12 cellular contexts compared by ENCODE assay signal in the genomic region with DNA sequence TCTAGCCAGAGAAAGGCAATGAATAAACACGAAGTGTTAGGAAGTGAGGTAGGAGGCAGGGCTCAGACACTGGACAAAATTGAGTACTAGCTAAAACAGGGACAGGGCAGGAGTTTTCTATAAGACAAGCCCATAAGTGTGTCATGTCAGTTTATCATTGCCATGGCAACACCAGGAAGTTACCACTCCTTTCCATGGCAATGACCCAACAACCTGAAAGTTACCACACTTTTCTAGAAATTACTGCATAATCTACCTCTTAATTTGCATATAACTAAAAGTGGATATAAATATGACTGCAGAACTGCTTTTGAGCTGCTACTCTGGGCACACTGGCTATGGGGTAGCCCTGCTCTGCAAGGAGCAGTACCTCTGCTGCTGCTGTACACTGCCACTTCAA.
A peak's percentile ranks its signal among the peaks of the same experiment; 100 is the strongest.
DNase-seq lines count a peak whose midpoint lies in the region; ATAC-seq, FAIRE-seq and TF ChIP-seq lines count a peak whose summit lies in the region.
"Had no signal": no experiment of that assay in that cellular context is flagged by ENCODE, and none has a peak within 500 bp of the region (broad histone marks: within the 10 kb centered on the region; RNA-seq: fewer than 3 reads in every experiment).

No MANE protein-coding gene starts in this region.

- H3K27me3 Mint-ChIP-seq in astrocyte (ENCODE audit: low read depth, unreplicated experiment) = no peaks in the 10 kb centered on the region

- H3K9me3 Mint-ChIP-seq in astrocyte (ENCODE audit: unreplicated experiment) = no peaks in the 10 kb centered on the region

- H3K36me3 Mint-ChIP-seq in astrocyte (ENCODE audit: low read depth, unreplicated experiment) = no peaks in the 10 kb centered on the region

- ATAC-seq in GM18867 (IDR thresholded peaks at IDR 0.05; ENCODE audit: unreplicated experiment) = peak; percentile 95
- ATAC-seq in GM21526 (IDR thresholded peaks at IDR 0.05; ENCODE audit: low FRiP score, unreplicated experiment) = peak; percentile 97
- peak; percentile 84 for ATAC-seq in HG03135 (IDR thresholded peaks at IDR 0.05; ENCODE audit: unreplicated experiment)
- ATAC-seq: pancreas had no signal

- H2AFZ ChIP-seq in astrocyte (ENCODE audit: low read depth, low read length) = no peak overlapping the region

- H3K4me1 ChIP-seq in astrocyte (ENCODE audit: insufficient read depth, low read length) (no peaks in the 10 kb centered on the region), esophagus squamous epithelium (no peaks in the 10 kb centered on the region)
- H3K4me1 ChIP-seq: pancreas had no signal

- no peak overlapping the region for H3K27ac ChIP-seq in astrocyte (ENCODE audit: low read depth, low read length)
- H3K27ac ChIP-seq in esophagus squamous epithelium = no peak overlapping the region
- H3K27ac ChIP-seq: pancreas had no signal

- H3K79me2 ChIP-seq in astrocyte (ENCODE audit: insufficient read depth, low read length) = no peaks in the 10 kb centered on the region

- H3K4me3 Mint-ChIP-seq in astrocyte (ENCODE audit: unreplicated experiment) = no peak overlapping the region

- no peaks in the 10 kb centered on the region for H3K36me3 ChIP-seq in astrocyte (ENCODE audit: insufficient read depth, low read length)
- H3K36me3 ChIP-seq in esophagus squamous epithelium = no peaks in the 10 kb centered on the region
- H3K36me3 ChIP-seq: pancreas had no signal

- H4K20me1 ChIP-seq in astrocyte (ENCODE audit: insufficient read depth, low read length) = no peaks in the 10 kb centered on the region

- no peak for TF ChIP-seq POLR2A in esophagus squamous epithelium (IDR thresholded peaks at IDR 0.05)

- no peaks in the 10 kb centered on the region for H3K27me3 ChIP-seq in astrocyte (ENCODE audit: insufficient read depth, low read length)
- H3K27me3 ChIP-seq in esophagus squamous epithelium = no peaks in the 10 kb centered on the region
- H3K27me3 ChIP-seq: pancreas had no signal

- no peaks in the 10 kb centered on the region for H3K9me3 ChIP-seq in astrocyte (ENCODE audit: insufficient read depth, low read depth, low read length)
- H3K9me3 ChIP-seq in esophagus squamous epithelium = no peaks in the 10 kb centered on the region
- H3K9me3 ChIP-seq: pancreas had no signal

- WGBS in esophagus squamous epithelium, 2 donors = 11 to 46% methylated on average over 1 of the region's 1 CpG

- H3K9ac ChIP-seq in astrocyte (ENCODE audit: low read length) = no peak overlapping the region

- peaks cover 6% of the 10 kb centered on the region for H3K4me1 Mint-ChIP-seq in astrocyte (ENCODE audit: low read depth, unreplicated experiment)

- H3K27ac Mint-ChIP-seq in astrocyte (ENCODE audit: unreplicated experiment) = peak overlapping the region; percentile 7

- intact Hi-C loops in esophagus squamous epithelium (cut with DNase I) = no loop called here

- FAIRE-seq in astrocyte (lab: Jason Lieb, UNC) = no peak
- FAIRE-seq: endothelial cell of umbilical vein, pancreas had no signal

- DNase-seq in astrocyte (ENCODE audit: low read depth) = no peak
- no peak for DNase-seq in esophagus squamous epithelium (lab: John Stamatoyannopoulos, UW)
- DNase-seq in NCI-H2227 treated with DMSO at 0.1 percent for 48 hours (lab: John Stamatoyannopoulos, UW) = no peak
- DNase-seq in C1 segment of cervical spinal cord (lab: John Stamatoyannopoulos, UW) = no peak
- DNase-seq in stimulated activated naive CD4-positive, alpha-beta T cell treated with Interleukin-2 at 50 U/mL for 16 hours (lab: John Stamatoyannopoulos, UW) = no peak
- DNase-seq: COR-L47, NCI-H1092, pancreas had no signal

- no peak overlapping the region for H3K4me3 ChIP-seq in astrocyte (ENCODE audit: insufficient read depth, low read depth, low read length)
- no peak overlapping the region for H3K4me3 ChIP-seq in esophagus squamous epithelium
- H3K4me3 ChIP-seq: pancreas had no signal

- no peak for TF ChIP-seq CTCF in astrocyte (IDR thresholded peaks at IDR 0.05; ENCODE audit: insufficient read depth, low read depth, low read length)
- no peak for TF ChIP-seq CTCF in esophagus squamous epithelium (IDR thresholded peaks at IDR 0.05)

- no peak overlapping the region for H3K4me2 ChIP-seq in astrocyte (ENCODE audit: low read length)
